18 cellular contexts compared by ENCODE assay signal in genomic region chr17:72338304-72338703, GRCh38.
DNase-seq lines count a peak whose midpoint lies in the region; ATAC-seq, FAIRE-seq and TF ChIP-seq lines count a peak whose summit lies in the region.
"Had no signal": no experiment of that assay in that cellular context is flagged by ENCODE, and none has a peak within 500 bp of the region (broad histone marks: within the 10 kb centered on the region; RNA-seq: fewer than 3 reads in every experiment).

No MANE protein-coding gene starts in this region.

- H3K36me3 ChIP-seq in GM23248 (ENCODE audit: low read depth) (no peaks in the 10 kb centered on the region), RWPE2 (ENCODE audit: low read depth) (no peaks in the 10 kb centered on the region), fibroblast of lung (ENCODE audit: control insufficient read depth, insufficient read depth, low read length) (no peaks in the 10 kb centered on the region), pancreas (no peaks in the 10 kb centered on the region), neural progenitor cell (no peaks in the 10 kb centered on the region), HAP-1 (replicated peaks) (no peaks in the 10 kb centered on the region)
- H3K36me3 ChIP-seq: esophagus muscularis mucosa, heart left ventricle, neutrophil had no signal

- H3F3A ChIP-seq in GM23248 (ENCODE audit: insufficient read depth) (peaks cover 25% of the 10 kb centered on the region), neural progenitor cell (ENCODE audit: low read depth) (no peaks in the 10 kb centered on the region)

- H3K9me2 ChIP-seq in GM23248 (ENCODE audit: insufficient read depth) = no peaks in the 10 kb centered on the region

- ATAC-seq in RWPE2 (ENCODE audit: low read depth) (no peak), pancreas (peak in 2 of 4 donors; percentile 15 to 38), GM21717 (IDR thresholded peaks at IDR 0.05; ENCODE audit: unreplicated experiment) (no peak), GM19328 (IDR thresholded peaks at IDR 0.05; ENCODE audit: unreplicated experiment) (no peak)

- DNase-seq in GM23248 (no peak), RWPE2 (ENCODE audit: low spot score) (no peak), fibroblast of lung (ENCODE audit: low read depth in 2 of 2) (peak in 1 of 2 donors; percentile 33), pancreas (peak in 1 of 6 donors; percentile 23), neural progenitor cell (ENCODE audit: low spot score) (no peak), HAP-1 (ENCODE audit: low spot score in 2 of 2) (no peak)
- DNase-seq: COR-L47, midbrain, NCI-H1048, NCI-H2081, NCI-H510A had no signal

- in situ Hi-C loops in GM23248 (cut with MboI) = loop anchor here (10.0 kb wide), 1 partner anchor 196 kb away; no protein-coding TSS in a partner anchor
- in situ Hi-C loops in HAP-1 (cut with MboI; ENCODE audit: low sequenced_read_pairs) = no loop called here

- H3K9me3 Mint-ChIP-seq in neural progenitor cell = peaks cover 6% of the 10 kb centered on the region

- intact Hi-C loops in pancreas (cut with DNase I) = no loop called here

- peaks cover 38% of the 10 kb centered on the region for H3K4me1 Mint-ChIP-seq in neural progenitor cell

- H3K27ac ChIP-seq in GM23248 (peak overlapping the region; percentile 89), RWPE2 (ENCODE audit: poor library complexity, severe bottlenecking) (peak overlapping the region; percentile 92), fibroblast of lung (ENCODE audit: insufficient read depth, low read length) (peak overlapping the region; percentile 90), pancreas (peak overlapping the region in 3 of 4 donors; percentile 38 to 75 (median 65)), neural progenitor cell (no peak overlapping the region)
- H3K27ac ChIP-seq: esophagus muscularis mucosa, neutrophil had no signal

- H4K20me1 ChIP-seq in GM23248 (ENCODE audit: insufficient read depth) = no peaks in the 10 kb centered on the region
- H4K20me1 ChIP-seq in fibroblast of lung (ENCODE audit: control insufficient read depth, extremely low read depth, insufficient read depth, low read length) = no peaks in the 10 kb centered on the region
- H4K20me1 ChIP-seq in neural progenitor cell (ENCODE audit: low read depth) = no peaks in the 10 kb centered on the region

- H2AFZ ChIP-seq in GM23248 (no peak overlapping the region), fibroblast of lung (ENCODE audit: low read length) (no peak overlapping the region), neural progenitor cell (replicated peaks) (no peak overlapping the region)

- H3K36me3 Mint-ChIP-seq in neural progenitor cell = no peaks in the 10 kb centered on the region
- H3K36me3 Mint-ChIP-seq: activated naive CD8-positive, alpha-beta T cell had no signal

- H3K27ac Mint-ChIP-seq in neural progenitor cell = no peak overlapping the region
- H3K27ac Mint-ChIP-seq: activated naive CD8-positive, alpha-beta T cell had no signal

- H3K4me2 ChIP-seq in GM23248 (ENCODE audit: unreplicated experiment) = no peak overlapping the region
- peak overlapping the region; percentile 21 for H3K4me2 ChIP-seq in fibroblast of lung (ENCODE audit: extremely low read depth, insufficient read depth, low read length)
- no peak overlapping the region for H3K4me2 ChIP-seq in neural progenitor cell

- FAIRE-seq in pancreas (lab: Jason Lieb, UNC) = no peak
- FAIRE-seq: TTC549 had no signal

- H3K4me1 ChIP-seq in GM23248 (ENCODE audit: insufficient read depth) (peaks cover 51% of the 10 kb centered on the region), RWPE2 (ENCODE audit: insufficient read depth, poor library complexity, severe bottlenecking) (peaks cover 23% of the 10 kb centered on the region), fibroblast of lung (ENCODE audit: control insufficient read depth, extremely low read depth, insufficient read depth, low read length) (peaks cover 30% of the 10 kb centered on the region), pancreas (peaks cover 0 to 8% (median 4%) of the 10 kb centered on the region in 3 donors), neural progenitor cell (peaks cover 14% of the 10 kb centered on the region), HAP-1 (no peaks in the 10 kb centered on the region)

- H3K9me3 ChIP-seq in GM23248 (ENCODE audit: low read depth) (no peaks in the 10 kb centered on the region), RWPE2 (ENCODE audit: severe bottlenecking) (no peaks in the 10 kb centered on the region), fibroblast of lung (ENCODE audit: control insufficient read depth, insufficient read depth, low read depth, low read length) (no peaks in the 10 kb centered on the region), pancreas (no peaks in the 10 kb centered on the region), neural progenitor cell (ENCODE audit: low read depth) (no peaks in the 10 kb centered on the region), HAP-1 (no peaks in the 10 kb centered on the region)
- H3K9me3 ChIP-seq: esophagus muscularis mucosa, heart left ventricle, neutrophil had no signal

- WGBS in GM23248 (ENCODE audit: low coverage in 1 of 2, low lambda C conversion rate in 2 of 2, missing lambda C conversion rate in 2 of 2), 2 experiments = 89 to 93% methylated on average over 2 of the region's 2 CpGs
- WGBS in pancreas, 2 donors = 75 to 79% methylated on average over 2 of the region's 2 CpGs

- H3K4me3 ChIP-seq in GM23248 (0 out of 2 replicates have a peak overlapping the region, but pooled peaks have one; percentile 38), RWPE2 (ENCODE audit: severe bottlenecking) (no peak overlapping the region), fibroblast of lung (replicated peaks in 1 of 4; ENCODE audit: control extremely low read depth in 1 of 4, insufficient read depth in 1 of 4, low read depth in 3 of 4, low read length in 4 of 4) (no peak overlapping the region), pancreas (no peak overlapping the region), neural progenitor cell (no peak overlapping the region), HAP-1 (no peak overlapping the region)
- H3K4me3 ChIP-seq: esophagus muscularis mucosa, heart left ventricle had no signal

- no peaks in the 10 kb centered on the region for H3K27me3 ChIP-seq in GM23248 (replicated peaks; ENCODE audit: insufficient read depth)
- no peaks in the 10 kb centered on the region for H3K27me3 ChIP-seq in RWPE2 (ENCODE audit: insufficient read depth, poor library complexity, severe bottlenecking)
- H3K27me3 ChIP-seq in fibroblast of lung (ENCODE audit: control insufficient read depth, insufficient read depth, low read length) = no peaks in the 10 kb centered on the region
- H3K27me3 ChIP-seq in pancreas = no peaks in the 10 kb centered on the region
- no peaks in the 10 kb centered on the region for H3K27me3 ChIP-seq in neural progenitor cell
- no peaks in the 10 kb centered on the region for H3K27me3 ChIP-seq in HAP-1 (ENCODE audit: low read depth)

- no peak overlapping the region for H3K4me3 Mint-ChIP-seq in neural progenitor cell
- H3K4me3 Mint-ChIP-seq: activated naive CD8-positive, alpha-beta T cell had no signal

- H3K79me2 ChIP-seq in GM23248 (ENCODE audit: insufficient read depth) (no peaks in the 10 kb centered on the region), fibroblast of lung (ENCODE audit: control insufficient read depth, insufficient read depth, low read length) (no peaks in the 10 kb centered on the region), neural progenitor cell (ENCODE audit: low read depth) (no peaks in the 10 kb centered on the region)

- H3K27me3 Mint-ChIP-seq in neural progenitor cell (ENCODE audit: insufficient read depth, low read depth) = peaks cover 7% of the 10 kb centered on the region

- TF ChIP-seq CTCF in RWPE2 (IDR thresholded peaks at IDR 0.05; ENCODE audit: poor library complexity, severe bottlenecking) (no peak), fibroblast of lung (conservative IDR thresholded peaks at IDR 0.05 in 1 of 2, IDR thresholded peaks at IDR 0.05 in 1 of 2; ENCODE audit: low read depth in 1 of 2, low read length in 2 of 2) (no peak), pancreas (IDR thresholded peaks at IDR 0.05) (no peak), neural progenitor cell (IDR thresholded peaks at IDR 0.05) (no peak)

- H3K9ac ChIP-seq in GM23248 (0 out of 2 replicates have a peak overlapping the region, but pooled peaks have one; percentile 23), fibroblast of lung (ENCODE audit: insufficient read depth, low read length) (peak overlapping the region; percentile 1), neural progenitor cell (no peak overlapping the region)
